Comparison of ENCODE assay signal across 9 cellular contexts in genomic region chr2:18149660-18150246, GRCh38.
DNase-seq lines count a peak whose midpoint lies in the region; ATAC-seq and TF ChIP-seq lines count a peak whose summit lies in the region.
"Had no signal": no experiment of that assay in that cellular context is flagged by ENCODE, and none has a peak within 500 bp of the region (broad histone marks: within the 10 kb centered on the region; RNA-seq: fewer than 3 reads in every experiment).

No MANE protein-coding gene starts in this region.

- no peak overlapping the region for H3K4me3 ChIP-seq in thoracic aorta

- no peaks in the 10 kb centered on the region for H3K27me3 ChIP-seq in thoracic aorta (replicated peaks; ENCODE audit: insufficient read depth)
- H3K27me3 ChIP-seq: neutrophil had no signal

- H3K27ac ChIP-seq in thoracic aorta, result no peak overlapping the region
- H3K27ac ChIP-seq: neutrophil had no signal

- ATAC-seq in GM21526 (IDR thresholded peaks at IDR 0.05; ENCODE audit: low FRiP score, unreplicated experiment) (peak; percentile 61), thoracic aorta (ENCODE audit: insufficient number of reproducible peaks, low FRiP score, low read depth) (no peak), esophagus mucosa (no peak)

- H3K36me3 ChIP-seq in thoracic aorta, result no peaks in the 10 kb centered on the region
- H3K36me3 ChIP-seq: neutrophil had no signal

- no peaks in the 10 kb centered on the region for H3K4me1 ChIP-seq in thoracic aorta (ENCODE audit: control insufficient read depth in 1 of 2, low read depth in 2 of 2)

- H3K9me3 ChIP-seq in thoracic aorta, result no peaks in the 10 kb centered on the region
- H3K9me3 ChIP-seq: neutrophil had no signal

- DNase-seq in DMS53 (lab: John Stamatoyannopoulos, UW) (peak; percentile 74), MV-4-11 (lab: John Stamatoyannopoulos, UW) (peak; percentile 46), SKM-1 (lab: John Stamatoyannopoulos, UW; ENCODE audit: unreplicated experiment) (peak; percentile 18), germinal center (ENCODE audit: low spot score) (peak; percentile 22), thoracic aorta (ENCODE audit: low spot score) (no peak), nucleus accumbens (lab: John Stamatoyannopoulos, UW) (no peak)

- peak; percentile 72 for TF ChIP-seq CTCF in thoracic aorta (IDR thresholded peaks at IDR 0.05)

Comparison
In these comparisons a context has a peak if more than half of its experiments do, and no peak if none do; other contexts are left out.
1. DNase-seq: peak in DMS53 (single experiment), MV-4-11 (single experiment), SKM-1 (single experiment) and germinal center (single experiment); none in thoracic aorta (single experiment) and nucleus accumbens (0 of 56).